In the genomic region with DNA sequence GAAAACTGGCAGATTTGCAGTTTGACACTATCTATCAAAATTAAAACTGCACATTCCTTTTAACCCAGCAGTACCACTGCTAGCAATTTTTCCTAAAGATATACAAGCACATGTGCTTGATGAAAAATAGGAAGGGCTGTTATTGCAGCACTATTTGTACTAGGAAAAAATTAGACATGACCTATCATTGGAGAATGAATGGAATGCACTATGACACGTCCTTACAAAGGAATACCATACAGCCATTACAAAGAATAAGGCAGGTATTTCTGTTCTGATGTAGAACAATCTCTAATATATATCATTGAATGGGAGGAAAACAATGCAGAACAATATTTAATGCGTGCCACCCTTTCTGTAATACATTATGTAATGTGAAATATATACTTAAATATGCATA, we compare ENCODE assay signal across 2 cellular contexts.
TF ChIP-seq lines count a peak whose summit lies in the region.

No MANE protein-coding gene starts in this region.

TF ChIP-seq in SK-N-SH treated with all-trans-retinoic acid at 6 μM for 48 hours, 23 proteins besides CTCF, POLR2A, EP300 and RAD21 (continued from another document):
- TF ChIP-seq ARNTL (CRISPR knock-in tag; IDR thresholded peaks at IDR 0.05; ENCODE audit: borderline replicate concordance, low read depth), result no peak
- TF ChIP-seq, protein P1, sequence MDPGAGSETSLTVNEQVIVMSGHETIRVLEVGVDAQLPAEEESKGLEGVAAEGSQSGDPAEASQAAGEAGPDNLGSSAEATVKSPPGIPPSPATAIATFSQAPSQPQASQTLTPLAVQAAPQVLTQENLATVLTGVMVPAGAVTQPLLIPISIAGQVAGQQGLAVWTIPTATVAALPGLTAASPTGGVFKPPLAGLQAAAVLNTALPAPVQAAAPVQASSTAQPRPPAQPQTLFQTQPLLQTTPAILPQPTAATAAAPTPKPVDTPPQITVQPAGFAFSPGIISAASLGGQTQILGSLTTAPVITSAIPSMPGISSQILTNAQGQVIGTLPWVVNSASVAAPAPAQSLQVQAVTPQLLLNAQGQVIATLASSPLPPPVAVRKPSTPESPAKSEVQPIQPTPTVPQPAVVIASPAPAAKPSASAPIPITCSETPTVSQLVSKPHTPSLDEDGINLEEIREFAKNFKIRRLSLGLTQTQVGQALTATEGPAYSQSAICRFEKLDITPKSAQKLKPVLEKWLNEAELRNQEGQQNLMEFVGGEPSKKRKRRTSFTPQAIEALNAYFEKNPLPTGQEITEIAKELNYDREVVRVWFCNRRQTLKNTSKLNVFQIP (CRISPR knock-in tag; IDR thresholded peaks at IDR 0.05; ENCODE audit: borderline replicate concordance, low read depth), result no peak
- TF ChIP-seq ZFP3 (CRISPR knock-in tag; IDR thresholded peaks at IDR 0.05), result no peak

TF ChIP-seq in SK-N-SH, 30 proteins besides CTCF, POLR2A, EP300 and RAD21 (continued from another document):
- TF ChIP-seq SIN3A (IDR thresholded peaks at IDR 0.05; ENCODE audit: borderline replicate concordance, low read depth, low read length) (no peak), NRF1 (IDR thresholded peaks at IDR 0.05; ENCODE audit: low read depth, low read length) (no peak), MXI1 (IDR thresholded peaks at IDR 0.05; ENCODE audit: low read depth, low read length) (no peak), FOXM1 (IDR thresholded peaks at IDR 0.05; ENCODE audit: low read depth) (no peak), GATA2 (CRISPR knock-in tag; IDR thresholded peaks at IDR 0.05) (no peak), TAF1 (IDR thresholded peaks at IDR 0.05; ENCODE audit: borderline replicate concordance, low read depth, low read length) (no peak), TCF12 (IDR thresholded peaks at IDR 0.05) (no peak), JUND (IDR thresholded peaks at IDR 0.05) (no peak), MEF2A (IDR thresholded peaks at IDR 0.05; ENCODE audit: borderline replicate concordance, low read depth) (no peak), FOSL2 (IDR thresholded peaks at IDR 0.05; ENCODE audit: borderline replicate concordance, low read depth) (no peak), TEAD4 (IDR thresholded peaks at IDR 0.05; ENCODE audit: borderline replicate concordance, insufficient read depth) (no peak), RFX5 (IDR thresholded peaks at IDR 0.05; ENCODE audit: low read length) (no peak), ELF1 (IDR thresholded peaks at IDR 0.05) (no peak)
- TF ChIP-seq, protein P2, sequence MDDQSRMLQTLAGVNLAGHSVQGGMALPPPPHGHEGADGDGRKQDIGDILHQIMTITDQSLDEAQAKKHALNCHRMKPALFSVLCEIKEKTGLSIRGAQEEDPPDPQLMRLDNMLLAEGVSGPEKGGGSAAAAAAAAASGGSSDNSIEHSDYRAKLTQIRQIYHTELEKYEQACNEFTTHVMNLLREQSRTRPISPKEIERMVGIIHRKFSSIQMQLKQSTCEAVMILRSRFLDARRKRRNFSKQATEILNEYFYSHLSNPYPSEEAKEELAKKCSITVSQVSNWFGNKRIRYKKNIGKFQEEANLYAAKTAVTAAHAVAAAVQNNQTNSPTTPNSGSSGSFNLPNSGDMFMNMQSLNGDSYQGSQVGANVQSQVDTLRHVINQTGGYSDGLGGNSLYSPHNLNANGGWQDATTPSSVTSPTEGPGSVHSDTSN (IDR thresholded peaks at IDR 0.05), result no peak
- TF ChIP-seq, protein P3, sequence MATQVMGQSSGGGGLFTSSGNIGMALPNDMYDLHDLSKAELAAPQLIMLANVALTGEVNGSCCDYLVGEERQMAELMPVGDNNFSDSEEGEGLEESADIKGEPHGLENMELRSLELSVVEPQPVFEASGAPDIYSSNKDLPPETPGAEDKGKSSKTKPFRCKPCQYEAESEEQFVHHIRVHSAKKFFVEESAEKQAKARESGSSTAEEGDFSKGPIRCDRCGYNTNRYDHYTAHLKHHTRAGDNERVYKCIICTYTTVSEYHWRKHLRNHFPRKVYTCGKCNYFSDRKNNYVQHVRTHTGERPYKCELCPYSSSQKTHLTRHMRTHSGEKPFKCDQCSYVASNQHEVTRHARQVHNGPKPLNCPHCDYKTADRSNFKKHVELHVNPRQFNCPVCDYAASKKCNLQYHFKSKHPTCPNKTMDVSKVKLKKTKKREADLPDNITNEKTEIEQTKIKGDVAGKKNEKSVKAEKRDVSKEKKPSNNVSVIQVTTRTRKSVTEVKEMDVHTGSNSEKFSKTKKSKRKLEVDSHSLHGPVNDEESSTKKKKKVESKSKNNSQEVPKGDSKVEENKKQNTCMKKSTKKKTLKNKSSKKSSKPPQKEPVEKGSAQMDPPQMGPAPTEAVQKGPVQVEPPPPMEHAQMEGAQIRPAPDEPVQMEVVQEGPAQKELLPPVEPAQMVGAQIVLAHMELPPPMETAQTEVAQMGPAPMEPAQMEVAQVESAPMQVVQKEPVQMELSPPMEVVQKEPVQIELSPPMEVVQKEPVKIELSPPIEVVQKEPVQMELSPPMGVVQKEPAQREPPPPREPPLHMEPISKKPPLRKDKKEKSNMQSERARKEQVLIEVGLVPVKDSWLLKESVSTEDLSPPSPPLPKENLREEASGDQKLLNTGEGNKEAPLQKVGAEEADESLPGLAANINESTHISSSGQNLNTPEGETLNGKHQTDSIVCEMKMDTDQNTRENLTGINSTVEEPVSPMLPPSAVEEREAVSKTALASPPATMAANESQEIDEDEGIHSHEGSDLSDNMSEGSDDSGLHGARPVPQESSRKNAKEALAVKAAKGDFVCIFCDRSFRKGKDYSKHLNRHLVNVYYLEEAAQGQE (IDR thresholded peaks at IDR 0.05; ENCODE audit: low read depth, low read length), result no peak
- TF ChIP-seq, protein P4, sequence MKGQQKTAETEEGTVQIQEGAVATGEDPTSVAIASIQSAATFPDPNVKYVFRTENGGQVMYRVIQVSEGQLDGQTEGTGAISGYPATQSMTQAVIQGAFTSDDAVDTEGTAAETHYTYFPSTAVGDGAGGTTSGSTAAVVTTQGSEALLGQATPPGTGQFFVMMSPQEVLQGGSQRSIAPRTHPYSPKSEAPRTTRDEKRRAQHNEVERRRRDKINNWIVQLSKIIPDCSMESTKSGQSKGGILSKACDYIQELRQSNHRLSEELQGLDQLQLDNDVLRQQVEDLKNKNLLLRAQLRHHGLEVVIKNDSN (IDR thresholded peaks at IDR 0.05; ENCODE audit: borderline replicate concordance, low read depth), result no peak
